17 cellular contexts compared by ENCODE assay signal in genomic region chr10:52410916-52411315, GRCh38.
"Had no signal": no experiment of that assay in that cellular context is flagged by ENCODE, and none has a peak within 500 bp of the region (broad histone marks: within the 10 kb centered on the region; RNA-seq: fewer than 3 reads in every experiment).

No MANE protein-coding gene starts in this region.

- H3K4me3 ChIP-seq: colonic mucosa, esophagus squamous epithelium, hepatocyte, suprapubic skin had no signal

- H3K27me3 ChIP-seq: colonic mucosa, foreskin keratinocyte, hepatocyte, neutrophil, suprapubic skin had no signal

- H3K9me3 ChIP-seq: colonic mucosa, esophagus squamous epithelium, neutrophil, suprapubic skin had no signal

- ATAC-seq: foreskin keratinocyte; left colon; naive thymus-derived CD4-positive, alpha-beta T cell; stimulated activated effector memory CD8-positive, alpha-beta T cell treated with anti-CD3 and anti-CD28 coated beads, Interleukin-12 subunit alpha, Interleukin-12 subunit beta, amount 100 ng/mL, for 72 hours; stimulated activated naive CD8-positive, alpha-beta T cell treated with anti-CD3 and anti-CD28 coated beads, Interleukin-15, Interleukin-2, amounts not matched to agents 100 U/mL and 50 U/mL, for 24 hours had no signal

- H3K27ac ChIP-seq: colonic mucosa, esophagus squamous epithelium, foreskin keratinocyte, hepatocyte, neutrophil, suprapubic skin had no signal

- H3K4me1 ChIP-seq: colonic mucosa, esophagus squamous epithelium, suprapubic skin had no signal

- H3K36me3 ChIP-seq: colonic mucosa, esophagus squamous epithelium, neutrophil, suprapubic skin had no signal

- DNase-seq: colonic mucosa; dermis blood vessel endothelial cell; esophagus squamous epithelium; foreskin keratinocyte; kidney; left colon; naive thymus-derived CD4-positive, alpha-beta T cell; nephron progenitor cell; small intestine; stimulated activated CD4-positive, alpha-beta T cell treated with anti-CD3 and anti-CD28 coated beads, Interleukin-4, amount 100 ng/mL, for 1 hour; stimulated activated CD8-positive, alpha-beta memory T cell treated with anti-CD3 and anti-CD28 coated beads, Interleukin-4, amount 100 ng/mL, for 48 hours; stimulated activated naive CD8-positive, alpha-beta T cell treated with anti-CD3 and anti-CD28 coated beads, Interleukin-15, Interleukin-2, amounts not matched to agents 100 U/mL and 50 U/mL, for 24 hours; trophoblast cell had no signal
